1 cellular context compared by ENCODE assay signal in genomic region chr16:81502396-81503060, GRCh38.
TF ChIP-seq lines count a peak whose summit lies in the region.

No MANE protein-coding gene starts in this region.

TF ChIP-seq in K562, 482 proteins besides CTCF, POLR2A, EP300 and RAD21 (continues in another document):
- TF ChIP-seq PBX2 (CRISPR knock-in tag; IDR thresholded peaks at IDR 0.05; ENCODE audit: low read depth) (no peak), PBX2 (tag; conservative IDR thresholded peaks at IDR 0.05; ENCODE audit: low read depth) (peak; percentile 44; the same call in 1 of the 2 replicates), ZHX1 (conservative IDR thresholded peaks at IDR 0.05; ENCODE audit: low read length) (no peak), ZNF263 (CRISPR knock-in tag; IDR thresholded peaks at IDR 0.05; ENCODE audit: borderline replicate concordance) (0 out of 2 replicates have a peak, but pooled peaks have one; percentile 30), ATF3 (IDR thresholded peaks at IDR 0.05) (no peak), ATF3 (CRISPR knock-in tag; conservative IDR thresholded peaks at IDR 0.05) (no peak), MGA (IDR thresholded peaks at IDR 0.05) (no peak), MEIS2 (IDR thresholded peaks at IDR 0.05; ENCODE audit: partially characterized antibody) (peak; percentile 43), SRSF3 (IDR thresholded peaks at IDR 0.05; ENCODE audit: insufficient read depth, low read length) (no peak), SRF (CRISPR knock-in tag; IDR thresholded peaks at IDR 0.05) (no peak), ETV5 (CRISPR knock-in tag; IDR thresholded peaks at IDR 0.05; ENCODE audit: low read depth) (0 out of 2 replicates have a peak, but pooled peaks have one; percentile 35), ZNF609 (CRISPR knock-in tag; IDR thresholded peaks at IDR 0.05; ENCODE audit: borderline replicate concordance) (no peak), CHAMP1 (IDR thresholded peaks at IDR 0.05) (no peak), GATA2 (CRISPR knock-in tag; IDR thresholded peaks at IDR 0.05) (no peak), KDM4B (IDR thresholded peaks at IDR 0.05; ENCODE audit: borderline replicate concordance in 2 of 2, low read depth in 1 of 2) (no peak), ZNF277 (CRISPR knock-in tag; IDR thresholded peaks at IDR 0.05; ENCODE audit: borderline replicate concordance) (no peak), ZNF184 (CRISPR knock-in tag; IDR thresholded peaks at IDR 0.05) (no peak), ZNF764 (CRISPR knock-in tag; IDR thresholded peaks at IDR 0.05; ENCODE audit: low read depth) (no peak), ARHGAP35 (IDR thresholded peaks at IDR 0.05; ENCODE audit: partially characterized antibody) (no peak), HCFC1 (IDR thresholded peaks at IDR 0.05; ENCODE audit: low read depth, low read length) (no peak), ZEB2 (IDR thresholded peaks at IDR 0.05) (no peak), TOE1 (IDR thresholded peaks at IDR 0.05; ENCODE audit: borderline replicate concordance) (no peak), TOE1 (CRISPR knock-in tag; IDR thresholded peaks at IDR 0.05; ENCODE audit: borderline replicate concordance, low read depth) (no peak), ZSCAN32 (CRISPR knock-in tag; IDR thresholded peaks at IDR 0.05) (no peak)
